1 cellular context compared by ENCODE assay signal in genomic region chr19:802497-802887, GRCh38.
TF ChIP-seq lines count a peak whose summit lies in the region.

No MANE protein-coding gene starts in this region.

TF ChIP-seq in H1, 55 proteins besides CTCF, POLR2A, EP300 and RAD21:
- TF ChIP-seq SP2 (IDR thresholded peaks at IDR 0.05; ENCODE audit: low read length) = no peak
- no peak for TF ChIP-seq MAX (IDR thresholded peaks at IDR 0.05)
- no peak for TF ChIP-seq SP1 (IDR thresholded peaks at IDR 0.05; ENCODE audit: low read depth, low read length)
- no peak for TF ChIP-seq HDAC6 (IDR thresholded peaks at IDR 0.05; ENCODE audit: low read depth, low read length)
- no peak for TF ChIP-seq KDM5A (IDR thresholded peaks at IDR 0.05; ENCODE audit: low read length)
- no peak for TF ChIP-seq ATF3 (IDR thresholded peaks at IDR 0.05; ENCODE audit: insufficient read depth, low read depth, low read length)
- no peak for TF ChIP-seq KDM1A (IDR thresholded peaks at IDR 0.05; ENCODE audit: borderline replicate concordance, low read length)
- TF ChIP-seq HDAC2 (IDR thresholded peaks at IDR 0.05; ENCODE audit: borderline replicate concordance in 1 of 2, low read depth in 2 of 2, low read length in 2 of 2) = no peak
- TF ChIP-seq TCF12 (IDR thresholded peaks at IDR 0.05; ENCODE audit: low read depth, low read length) = no peak
- TF ChIP-seq EZH2 (IDR thresholded peaks at IDR 0.05; ENCODE audit: low read depth, low read length, severe bottlenecking) = no peak
- TF ChIP-seq ASH2L (IDR thresholded peaks at IDR 0.05; ENCODE audit: low read length) = no peak
- TF ChIP-seq BRCA1 (IDR thresholded peaks at IDR 0.05; ENCODE audit: low read depth, low read length) = no peak
TF ChIP-seq in H1: peak in this region for 0.
